Comparison of ENCODE assay signal across 8 cellular contexts in genomic region chr12:50174971-50175715, GRCh38. TPM values are rescaled to one million over a fixed set of nuclear protein-coding genes. Genes with fewer than 3 reads are reported as not detected.
A peak's percentile ranks its signal among the peaks of the same experiment; 100 is the strongest.
DNase-seq lines count a peak whose midpoint lies in the region; ATAC-seq, FAIRE-seq and TF ChIP-seq lines count a peak whose summit lies in the region.

No MANE protein-coding gene starts in this region.

- H3K9me3 Mint-ChIP-seq in nephron = peaks cover 5% of the 10 kb centered on the region
- no peaks in the 10 kb centered on the region for H3K9me3 Mint-ChIP-seq in activated T-helper 17 cell treated with anti-CD3 and anti-CD28 coated beads, Interleukin-2, amount 50 U/mL, for 72 hours

- H3K79me2 ChIP-seq in KMS-11 (ENCODE audit: insufficient read depth, low read depth) (no peaks in the 10 kb centered on the region), endothelial cell of umbilical vein (ENCODE audit: control insufficient read depth, insufficient read depth, low read length) (no peaks in the 10 kb centered on the region)

- peak overlapping the region; percentile 8 to 52 (median 25) for H3K27ac Mint-ChIP-seq in nephron
- no peak overlapping the region for H3K27ac Mint-ChIP-seq in activated T-helper 17 cell treated with anti-CD3 and anti-CD28 coated beads, Interleukin-2, amount 50 U/mL, for 72 hours

- POLR2A ChIA-PET in endothelial cell of umbilical vein (lab: Charles Lee) = no interaction called here

- no TSS peak for BruUV-seq in endothelial cell of umbilical vein (replicated peaks; lab: Mats Ljungman, UMichigan)

- CTCF ChIA-PET in endothelial cell of umbilical vein (lab: Charles Lee) = interaction anchor here (0.7 to 9.2 kb wide), 51 partner anchors 8 to 191 kb away, joined by 3 to 181 read pairs (median 6); partner anchors contain the start of genes CERS5, COX14, GPD1 and LIMA1

- no peaks in the 10 kb centered on the region for H3K9me3 ChIP-seq in endothelial cell of umbilical vein (replicated peaks; ENCODE audit: control insufficient read depth, insufficient read depth, low read length)

- H3K36me3 ChIP-seq in KMS-11 (ENCODE audit: insufficient read depth) = no peaks in the 10 kb centered on the region
- peaks cover 8 to 13% of the 10 kb centered on the region in 2 experiments for H3K36me3 ChIP-seq in endothelial cell of umbilical vein (ENCODE audit: control insufficient read depth in 2 of 2, extremely low read depth in 1 of 2, insufficient read depth in 2 of 2, low read length in 2 of 2)

- H3K9me1 ChIP-seq in endothelial cell of umbilical vein (replicated peaks; ENCODE audit: control insufficient read depth, extremely low read depth, insufficient read depth, low read length) = no peaks in the 10 kb centered on the region

- dilution Hi-C loops in endothelial cell of umbilical vein (cut with MboI; ENCODE audit: extremely low pct_ligation_motif_present, low sequenced_read_pairs) = no loop called here

- no peaks in the 10 kb centered on the region for H3K27me3 Mint-ChIP-seq in nephron (ENCODE audit: low read depth)
- H3K27me3 Mint-ChIP-seq in activated T-helper 17 cell treated with anti-CD3 and anti-CD28 coated beads, Interleukin-2, amount 50 U/mL, for 72 hours = no peaks in the 10 kb centered on the region

- no peaks in the 10 kb centered on the region for H3K4me1 ChIP-seq in KMS-11 (ENCODE audit: low read depth, poor library complexity, severe bottlenecking)
- no peaks in the 10 kb centered on the region for H3K4me1 ChIP-seq in endothelial cell of umbilical vein (ENCODE audit: control insufficient read depth, extremely low read depth, insufficient read depth, low read length)

- intact Hi-C loops in endothelial cell of umbilical vein (cut with micrococcal nuclease) = loop anchor here (1.0 to 5.0 kb wide), 5 partner anchors 43 to 208 kb away; no protein-coding TSS in a partner anchor

- TF ChIP-seq CTCF in KMS-11 (conservative IDR thresholded peaks at IDR 0.05; ENCODE audit: low read depth, low read length) = peak; percentile 85
- TF ChIP-seq CTCF in endothelial cell of umbilical vein (IDR thresholded peaks at IDR 0.05; ENCODE audit: extremely low read depth in 1 of 2, insufficient read depth in 1 of 2, low read depth in 1 of 2, low read length in 2 of 2) = peak; percentile 27 to 38
- peak; percentile 64 to 87 (median 72) for TF ChIP-seq CTCF in nephron (IDR thresholded peaks at IDR 0.05; ENCODE audit: unreplicated experiment in 3 of 3)

- H4K20me1 ChIP-seq in KMS-11 (ENCODE audit: insufficient read depth) (no peaks in the 10 kb centered on the region), endothelial cell of umbilical vein (replicated peaks; ENCODE audit: control insufficient read depth, extremely low read depth, insufficient read depth, low read length) (no peaks in the 10 kb centered on the region)

- no peak overlapping the region for H3K9ac ChIP-seq in KMS-11
- no peak overlapping the region for H3K9ac ChIP-seq in endothelial cell of umbilical vein (replicated peaks; ENCODE audit: extremely low read depth, insufficient read depth, low read length)

- H3K4me2 ChIP-seq in KMS-11 (no peak overlapping the region), endothelial cell of umbilical vein (ENCODE audit: insufficient read depth, low read length) (no peak overlapping the region)

- H3K27me3 ChIP-seq in KMS-11 (ENCODE audit: insufficient read depth, low read depth) (no peaks in the 10 kb centered on the region), endothelial cell of umbilical vein (ENCODE audit: control insufficient read depth in 2 of 2, insufficient read depth in 2 of 2, low read length in 2 of 2) (no peaks in the 10 kb centered on the region)

- no peak overlapping the region for H3K4me3 Mint-ChIP-seq in nephron
- H3K4me3 Mint-ChIP-seq in activated T-helper 17 cell treated with anti-CD3 and anti-CD28 coated beads, Interleukin-2, amount 50 U/mL, for 72 hours = no peak overlapping the region

- H2AFZ ChIP-seq in KMS-11 (ENCODE audit: low read depth) = no peak overlapping the region
- no peak overlapping the region for H2AFZ ChIP-seq in endothelial cell of umbilical vein (ENCODE audit: low read depth, low read length)

- DNase-seq in DMS53 treated with DMSO at 0.1 percent for 48 hours (lab: John Stamatoyannopoulos, UW; ENCODE audit: unreplicated experiment) (peak; percentile 56), RPMI8226 (peak; percentile 65), endothelial cell of umbilical vein (ENCODE audit: low read depth, low spot score) (peak; percentile 87), cortex of kidney (lab: John Stamatoyannopoulos, UW) (no peak)
- no peak for DNase-seq in stimulated activated CD4-positive, alpha-beta T cell treated with anti-CD3 and anti-CD28 coated beads, Interleukin-4, amount 100 ng/mL, for 1 hour

- H3K27ac ChIP-seq in KMS-11 (no peak overlapping the region), endothelial cell of umbilical vein (ENCODE audit: insufficient read depth, low read depth, low read length) (no peak overlapping the region)

- peak; percentile 85 for FAIRE-seq in endothelial cell of umbilical vein (lab: Jason Lieb, UNC)

- peaks cover 27% of the 10 kb centered on the region for H3K36me3 Mint-ChIP-seq in nephron (ENCODE audit: low read depth)
- H3K36me3 Mint-ChIP-seq in activated T-helper 17 cell treated with anti-CD3 and anti-CD28 coated beads, Interleukin-2, amount 50 U/mL, for 72 hours (ENCODE audit: low read depth) = peaks cover 50% of the 10 kb centered on the region

- H3K4me3 ChIP-seq in KMS-11 (IDR thresholded peaks at IDR 0.05; ENCODE audit: insufficient read depth, low read depth, low read length) = no peak overlapping the region
- H3K4me3 ChIP-seq in endothelial cell of umbilical vein (replicated peaks in 1 of 3; ENCODE audit: insufficient read depth in 1 of 3, low read depth in 1 of 3, low read length in 3 of 3) = no peak overlapping the region

- no peak for ATAC-seq in activated T-helper 17 cell treated with anti-CD3 and anti-CD28 coated beads, Interleukin-2, amount 50 U/mL, for 72 hours (replicated peaks)

- H3K4me1 Mint-ChIP-seq in nephron = peaks cover 9% of the 10 kb centered on the region
- no peaks in the 10 kb centered on the region for H3K4me1 Mint-ChIP-seq in activated T-helper 17 cell treated with anti-CD3 and anti-CD28 coated beads, Interleukin-2, amount 50 U/mL, for 72 hours

- TF ChIP-seq POLR2A in endothelial cell of umbilical vein (IDR thresholded peaks at IDR 0.05; ENCODE audit: low read depth, low read length) = no peak

TF ChIP-seq in endothelial cell of umbilical vein, 7 proteins besides CTCF, POLR2A, EP300 and RAD21:
- TF ChIP-seq GATA2 (IDR thresholded peaks at IDR 0.05; ENCODE audit: insufficient read depth, insufficient read length, low read depth, low read length) (no peak), EZH2 (IDR thresholded peaks at IDR 0.05; ENCODE audit: borderline replicate concordance, low read depth, low read length, severe bottlenecking) (no peak), MAX (IDR thresholded peaks at IDR 0.05; ENCODE audit: insufficient read depth, insufficient read length) (no peak), MYC (IDR thresholded peaks at IDR 0.05; ENCODE audit: low read depth, low read length) (no peak), JUN (IDR thresholded peaks at IDR 0.05; ENCODE audit: borderline replicate concordance, insufficient read depth, insufficient read length, low read depth) (no peak), POLR2AphosphoS5 (IDR thresholded peaks at IDR 0.05; ENCODE audit: insufficient read depth, low read depth, low read length) (no peak), FOS (IDR thresholded peaks at IDR 0.05; ENCODE audit: borderline replicate concordance, insufficient read depth, low read length) (no peak)
TF ChIP-seq in endothelial cell of umbilical vein: peak in this region for 0.

RNA-seq across cellular contexts. Expression of gene CERS5, which starts 8.0 kb away (rescaled TPM):
- total RNA-seq in endothelial cell of umbilical vein = 60.4 and 66.4 TPM in 2 replicates
- 108 and 118 TPM in 2 replicates for polyA plus RNA-seq in endothelial cell of umbilical vein
- polyA plus RNA-seq in endothelial cell of umbilical vein (2011; cell fraction: cytosol; rRNA removed) = 56.7 and 64.6 TPM in 2 replicates
- 123 and 124 TPM in 2 replicates for polyA plus RNA-seq in endothelial cell of umbilical vein (2011; cell fraction: nucleus; rRNA removed)
- 44.3 and 44.7 TPM in 2 replicates for polyA plus RNA-seq in endothelial cell of umbilical vein (2012)
- 142 and 152 TPM in 2 replicates for polyA minus RNA-seq in endothelial cell of umbilical vein
- 22.2 TPM for polyA minus RNA-seq in endothelial cell of umbilical vein (2011; cell fraction: cytosol; rRNA and poly(A)+ RNA removed)
- 60.6 and 113 TPM in 2 replicates for polyA minus RNA-seq in endothelial cell of umbilical vein (2011; cell fraction: nucleus; rRNA and poly(A)+ RNA removed)
- 10 to 100 TPM; 72.0 to 77.6 TPM for total RNA-seq in activated T-helper 17 cell treated with anti-CD3 and anti-CD28 coated beads, Interleukin-2, amount 50 U/mL, for 72 hours

Comparison
In these comparisons a context has a peak if more than half of its experiments do, and no peak if none do; other contexts are left out.
1. DNase-seq: peak in DMS53 treated with DMSO at 0.1 percent for 48 hours (single experiment), RPMI8226 (single experiment) and endothelial cell of umbilical vein (single experiment); none in cortex of kidney (single experiment) and stimulated activated CD4-positive, alpha-beta T cell treated with anti-CD3 and anti-CD28 coated beads, Interleukin-4, amount 100 ng/mL, for 1 hour (single experiment).
2. CTCF ChIP-seq: peak in every context shown above with its lines; median percentile 85 in KMS-11; 72 in nephron; 32 in endothelial cell of umbilical vein.